In genomic region chr12:25087596-25087995, GRCh38 we compare ENCODE assay signal across 17 cellular contexts.
DNase-seq lines count a peak whose midpoint lies in the region; ATAC-seq, FAIRE-seq and TF ChIP-seq lines count a peak whose summit lies in the region.
"Had no signal": no experiment of that assay in that cellular context is flagged by ENCODE, and none has a peak within 500 bp of the region (broad histone marks: within the 10 kb centered on the region; RNA-seq: fewer than 3 reads in every experiment).

No MANE protein-coding gene starts in this region.

- no peak for DNase-seq in activated naive CD4-positive, alpha-beta T cell treated with anti-CD3 and anti-CD28 coated beads, Interleukin-2, amount 10 ng/mL, durations not matched to agents 7 days and 5 days
- DNase-seq in activated naive CD4-positive, alpha-beta T cell (lab: John Stamatoyannopoulos, UW) = no peak
- DNase-seq in GM18507 (ENCODE audit: extremely low spot score, insufficient read length, low read depth) (no peak), MG63 (no peak), right cardiac atrium (no peak), foreskin fibroblast (no peak)
- DNase-seq in activated naive CD8-positive, alpha-beta T cell treated with anti-CD3 and anti-CD28 coated beads, Interleukin-2, amount 50 U/mL, for 24 hours = no peak
- DNase-seq: COR-L47, H7, NCI-H1436, NCI-H2029, NCI-H2171, NCI-H446, NCI-H748 treated with DMSO at 0.1 percent for 48 hours, RPMI8226 had no signal

- CTCF ChIA-PET in activated naive CD4-positive, alpha-beta T cell treated with anti-CD3 and anti-CD28 coated beads, Interleukin-2, amount 10 ng/mL, durations not matched to agents 7 days and 5 days (lab: Charles Lee) = no interaction called here

- WGBS in right cardiac atrium = 83% methylated on average over 10 of the region's 10 CpGs

- H3K27ac Mint-ChIP-seq in activated naive CD4-positive, alpha-beta T cell treated with anti-CD3 and anti-CD28 coated beads, Interleukin-2, amount 10 ng/mL, durations not matched to agents 7 days and 5 days = peak overlapping the region; percentile 11
- peak overlapping the region; percentile 3 for H3K27ac Mint-ChIP-seq in activated naive CD8-positive, alpha-beta T cell treated with anti-CD3 and anti-CD28 coated beads, Interleukin-2, amount 50 U/mL, for 24 hours

- TF ChIP-seq CTCF in neutrophil (IDR thresholded peaks at IDR 0.05) (no peak), foreskin fibroblast (IDR thresholded peaks at IDR 0.05; ENCODE audit: low read depth, low read length) (no peak)

- H3K27ac ChIP-seq in neutrophil = peak overlapping the region; percentile 16
- no peak overlapping the region for H3K27ac ChIP-seq in right cardiac atrium (ENCODE audit: low read length)

- H3K4me3 ChIP-seq in neutrophil (ENCODE audit: low read depth in 1 of 2, low read length in 1 of 2) (no peak overlapping the region), MG63 (no peak overlapping the region), right cardiac atrium (ENCODE audit: low read length) (no peak overlapping the region), foreskin fibroblast (ENCODE audit: low read depth in 1 of 2, low read length in 2 of 2) (no peak overlapping the region)

- H3K36me3 ChIP-seq in neutrophil = peaks cover 97% of the 10 kb centered on the region
- H3K36me3 ChIP-seq in MG63 = no peaks in the 10 kb centered on the region

- no peaks in the 10 kb centered on the region for H3K9me3 Mint-ChIP-seq in activated naive CD4-positive, alpha-beta T cell treated with anti-CD3 and anti-CD28 coated beads, Interleukin-2, amount 10 ng/mL, durations not matched to agents 7 days and 5 days
- H3K9me3 Mint-ChIP-seq in activated naive CD8-positive, alpha-beta T cell treated with anti-CD3 and anti-CD28 coated beads, Interleukin-2, amount 50 U/mL, for 24 hours = no peaks in the 10 kb centered on the region

- peaks cover 0 to 7% of the 10 kb centered on the region in 2 experiments for H3K4me1 ChIP-seq in neutrophil (ENCODE audit: control insufficient read depth in 1 of 2, insufficient read depth in 1 of 2, low read depth in 1 of 2, low read length in 1 of 2)
- H3K4me1 ChIP-seq in right cardiac atrium (ENCODE audit: control insufficient read depth, insufficient read depth, low read length) = no peaks in the 10 kb centered on the region

- no peaks in the 10 kb centered on the region for H3K9me3 ChIP-seq in neutrophil
- H3K9me3 ChIP-seq in MG63 = no peaks in the 10 kb centered on the region
- H3K9me3 ChIP-seq in right cardiac atrium (ENCODE audit: control insufficient read depth, low read length) = no peaks in the 10 kb centered on the region

- H3K4me1 Mint-ChIP-seq in activated naive CD4-positive, alpha-beta T cell treated with anti-CD3 and anti-CD28 coated beads, Interleukin-2, amount 10 ng/mL, durations not matched to agents 7 days and 5 days = peaks cover 10% of the 10 kb centered on the region
- H3K4me1 Mint-ChIP-seq in activated naive CD8-positive, alpha-beta T cell treated with anti-CD3 and anti-CD28 coated beads, Interleukin-2, amount 50 U/mL, for 24 hours = peaks cover 31% of the 10 kb centered on the region

- ATAC-seq in activated naive CD8-positive, alpha-beta T cell treated with anti-CD3 and anti-CD28 coated beads, Interleukin-2, amount 50 U/mL, for 24 hours = peak; percentile 21
- no peak for ATAC-seq in right cardiac atrium

- FAIRE-seq in GM18507 (lab: Jason Lieb, UNC) = peak; percentile 18
- FAIRE-seq: A204.1 had no signal

- H3K27me3 Mint-ChIP-seq in activated naive CD4-positive, alpha-beta T cell treated with anti-CD3 and anti-CD28 coated beads, Interleukin-2, amount 10 ng/mL, durations not matched to agents 7 days and 5 days = no peaks in the 10 kb centered on the region
- no peaks in the 10 kb centered on the region for H3K27me3 Mint-ChIP-seq in activated naive CD8-positive, alpha-beta T cell treated with anti-CD3 and anti-CD28 coated beads, Interleukin-2, amount 50 U/mL, for 24 hours

- no peak overlapping the region for H3K4me3 Mint-ChIP-seq in activated naive CD4-positive, alpha-beta T cell treated with anti-CD3 and anti-CD28 coated beads, Interleukin-2, amount 10 ng/mL, durations not matched to agents 7 days and 5 days
- no peak overlapping the region for H3K4me3 Mint-ChIP-seq in activated naive CD8-positive, alpha-beta T cell treated with anti-CD3 and anti-CD28 coated beads, Interleukin-2, amount 50 U/mL, for 24 hours

- intact Hi-C loops in right cardiac atrium (cut with DNase I) = no loop called here

- peaks cover 59% of the 10 kb centered on the region for H3K36me3 Mint-ChIP-seq in activated naive CD4-positive, alpha-beta T cell treated with anti-CD3 and anti-CD28 coated beads, Interleukin-2, amount 10 ng/mL, durations not matched to agents 7 days and 5 days
- H3K36me3 Mint-ChIP-seq in activated naive CD8-positive, alpha-beta T cell treated with anti-CD3 and anti-CD28 coated beads, Interleukin-2, amount 50 U/mL, for 24 hours (ENCODE audit: low read depth) = peaks cover 48% of the 10 kb centered on the region

- H3K27me3 ChIP-seq in neutrophil (no peaks in the 10 kb centered on the region), MG63 (no peaks in the 10 kb centered on the region), right cardiac atrium (ENCODE audit: control insufficient read depth, insufficient read depth) (no peaks in the 10 kb centered on the region)
